In the genomic region with DNA sequence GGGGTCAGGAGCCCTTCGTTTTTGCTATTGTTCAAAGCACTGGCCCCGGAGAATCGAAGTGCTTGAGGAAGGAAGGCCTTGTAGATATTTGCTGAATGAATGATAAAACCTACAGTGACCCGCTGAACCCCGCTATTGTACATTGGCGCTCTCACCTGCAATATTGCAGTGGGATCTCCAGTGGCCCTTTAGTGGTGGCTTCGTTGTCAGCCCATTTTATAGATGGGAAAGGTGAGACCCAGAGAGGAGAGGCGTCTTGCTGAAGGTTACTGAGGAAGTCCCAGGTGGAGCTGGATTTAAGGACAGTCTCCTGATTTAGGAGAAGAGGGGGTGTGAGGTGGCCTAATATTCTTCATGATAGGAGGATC, we compare ENCODE assay signal across 8 cellular contexts. TPM values are rescaled to one million over a fixed set of nuclear protein-coding genes. Genes with fewer than 3 reads are reported as not detected.
A peak's percentile ranks its signal among the peaks of the same experiment; 100 is the strongest.
DNase-seq lines count a peak whose midpoint lies in the region; ATAC-seq and TF ChIP-seq lines count a peak whose summit lies in the region.

No MANE protein-coding gene starts in this region.

- DNase-seq in H7 (peak; percentile 36), hepatocyte (ENCODE audit: low spot score) (no peak), AML-193 (lab: John Stamatoyannopoulos, UW) (no peak), mucosa of gallbladder (ENCODE audit: low spot score) (no peak), SIG-M5 (lab: John Stamatoyannopoulos, UW) (no peak)

- no peak for ATAC-seq in HG02938 (IDR thresholded peaks at IDR 0.05; ENCODE audit: unreplicated experiment)

- no peaks in the 10 kb centered on the region for H3K9me3 ChIP-seq in hepatocyte (ENCODE audit: low read depth)
- H3K9me3 ChIP-seq in skeletal muscle tissue (ENCODE audit: control insufficient read depth in 3 of 3, low read length in 3 of 3), result no peaks in the 10 kb centered on the region

- H3K79me2 ChIP-seq in hepatocyte, result peaks cover 88% of the 10 kb centered on the region

- H2AFZ ChIP-seq in hepatocyte, result no peak overlapping the region

- 39% methylated on average over 8 of the region's 8 CpGs for WGBS in hepatocyte (ENCODE audit: low lambda C conversion rate, missing lambda C conversion rate)

- no peaks in the 10 kb centered on the region for H3K9me2 ChIP-seq in hepatocyte (replicated peaks; ENCODE audit: insufficient read depth)

- peak overlapping the region; percentile 86 for H3K4me3 ChIP-seq in H7 (ENCODE audit: insufficient read depth, low read depth, low read length)
- peak overlapping the region; percentile 93 for H3K4me3 ChIP-seq in WI38 (ENCODE audit: low read depth, low read length)
- H3K4me3 ChIP-seq in hepatocyte, result peak overlapping the region; percentile 99
- peak overlapping the region; percentile 78 to 82 (median 81) for H3K4me3 ChIP-seq in skeletal muscle tissue (ENCODE audit: low read length in 3 of 3)

- H3K9ac ChIP-seq in skeletal muscle tissue (ENCODE audit: low read depth in 1 of 3, low read length in 3 of 3), result peak overlapping the region; percentile 54 to 84 (median 77)

- peaks cover 40% of the 10 kb centered on the region for H4K20me1 ChIP-seq in hepatocyte (ENCODE audit: insufficient read depth, poor library complexity, severe bottlenecking)

- TF ChIP-seq CTCF in WI38 (IDR thresholded peaks at IDR 0.05; ENCODE audit: low read depth, low read length) (no peak), hepatocyte (IDR thresholded peaks at IDR 0.05; ENCODE audit: poor library complexity) (peak; percentile 2)

- H3K4me1 ChIP-seq in hepatocyte (ENCODE audit: insufficient read depth) (peaks cover 27% of the 10 kb centered on the region), skeletal muscle tissue (ENCODE audit: control insufficient read depth in 3 of 3, insufficient read depth in 3 of 3, low read length in 3 of 3) (peaks cover 28 to 43% (median 35%) of the 10 kb centered on the region in 3 donors)

- peaks cover 12% of the 10 kb centered on the region for H3K27me3 ChIP-seq in H7 (ENCODE audit: control insufficient read depth, insufficient read depth, low read length)
- no peaks in the 10 kb centered on the region for H3K27me3 ChIP-seq in hepatocyte
- no peaks in the 10 kb centered on the region for H3K27me3 ChIP-seq in skeletal muscle tissue (ENCODE audit: control insufficient read depth in 3 of 3, insufficient read depth in 3 of 3, low read length in 3 of 3)

- H3K36me3 ChIP-seq in H7 (replicated peaks; ENCODE audit: control insufficient read depth, insufficient read depth, low read length), result peaks cover 1% of the 10 kb centered on the region; the same call in 1 of the 2 replicates
- no peaks in the 10 kb centered on the region for H3K36me3 ChIP-seq in hepatocyte (replicated peaks; ENCODE audit: insufficient read depth, low read depth)
- H3K36me3 ChIP-seq in skeletal muscle tissue (ENCODE audit: control insufficient read depth in 3 of 3, insufficient read depth in 3 of 3, low read length in 3 of 3), result peaks cover 2 to 5% (median 4%) of the 10 kb centered on the region in 3 donors

- H3K27ac ChIP-seq in hepatocyte (peak overlapping the region; percentile 98), skeletal muscle tissue (ENCODE audit: low read depth, low read length) (peak overlapping the region; percentile 86)

- peak overlapping the region; percentile 85 for H3K4me2 ChIP-seq in hepatocyte

RNA-seq across cellular contexts. Expression of gene CDC42EP2, which starts 1.2 kb away (rescaled TPM):
- 0.97 and 1.2 TPM in 2 replicates for total RNA-seq in H7 (2014; rRNA removed; shearing (Covaris generic))
- total RNA-seq in hepatocyte (19.5 and 21.7 TPM in 2 replicates), skeletal muscle tissue (19.3 TPM), mucosa of gallbladder (21.5 TPM)
- 31.2 and 35.0 TPM in 2 replicates for polyA plus RNA-seq in hepatocyte

RNA-seq across cellular contexts. Expression of gene DPF2, which starts 17.8 kb away (rescaled TPM):
- 65.2 and 69.2 TPM in 2 replicates for total RNA-seq in H7 (2014; rRNA removed; shearing (Covaris generic))
- total RNA-seq in hepatocyte, result 26.8 and 28.4 TPM in 2 replicates
- 50.0 and 51.6 TPM in 2 replicates for polyA plus RNA-seq in hepatocyte
- 24.5 TPM for total RNA-seq in skeletal muscle tissue
- 62.6 TPM for total RNA-seq in mucosa of gallbladder

RNA-seq across cellular contexts. Expression of gene TIGD3, which starts 38.7 kb away (rescaled TPM):
- 0.35 and 0.70 TPM in 2 replicates for total RNA-seq in H7 (2014; rRNA removed; shearing (Covaris generic))
- 1.7 and 1.8 TPM in 2 replicates for total RNA-seq in hepatocyte
- 1.6 and 2.0 TPM in 2 replicates for polyA plus RNA-seq in hepatocyte
- not detected for total RNA-seq in skeletal muscle tissue
- total RNA-seq in mucosa of gallbladder, result 0.29 TPM

RNA-seq across cellular contexts. Expression of gene POLA2, which starts 54.1 kb away (rescaled TPM):
- 27.6 and 35.2 TPM in 2 replicates for total RNA-seq in H7 (2014; rRNA removed; shearing (Covaris generic))
- total RNA-seq in hepatocyte (2.5 and 4.1 TPM in 2 replicates), skeletal muscle tissue (2.1 TPM), mucosa of gallbladder (8.7 TPM)
- 5.0 and 8.0 TPM in 2 replicates for polyA plus RNA-seq in hepatocyte
